8 cellular contexts compared by ENCODE assay signal in the genomic region with DNA sequence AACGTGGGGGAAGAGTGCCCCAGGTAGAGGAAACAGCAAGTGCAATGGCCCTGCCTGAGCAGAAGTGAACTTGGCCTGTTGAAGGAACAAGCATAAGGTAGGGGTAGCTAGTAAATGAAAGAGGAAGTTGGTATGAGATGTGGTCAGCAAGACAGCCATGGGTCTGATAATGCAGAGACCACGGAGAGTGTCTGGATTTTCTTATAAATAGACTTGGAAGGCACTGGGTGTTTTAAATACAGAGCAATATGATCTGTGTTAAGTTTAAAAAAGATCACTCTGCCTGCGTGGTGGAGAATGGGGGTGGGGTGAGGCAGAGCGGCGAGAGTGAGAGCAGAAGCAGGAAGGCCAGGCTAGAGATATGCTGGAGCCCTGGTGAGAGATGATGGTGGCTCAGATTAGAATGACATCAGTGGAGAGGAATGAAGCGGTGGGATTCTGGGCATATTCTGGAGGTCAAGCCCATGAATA. TPM values are rescaled to one million over a fixed set of nuclear protein-coding genes. Genes with fewer than 3 reads are reported as not detected.
DNase-seq lines count a peak whose midpoint lies in the region; ATAC-seq and TF ChIP-seq lines count a peak whose summit lies in the region.

No MANE protein-coding gene starts in this region.

- TF ChIP-seq CTCF in dorsolateral prefrontal cortex (IDR thresholded peaks at IDR 0.05 in 54 of 56, conservative IDR thresholded peaks at IDR 0.05 in 2 of 56; ENCODE audit: low read depth in 1 of 56, partially characterized antibody in 56 of 56), result no peak

- in situ Hi-C loops in GM18951 (cut with MboI; ENCODE audit: low sequenced_read_pairs, unreplicated experiment), result no loop called here

- peak overlapping the region in 39 of 59 donors; percentile 2 to 89 (median 54) for H3K27ac ChIP-seq in dorsolateral prefrontal cortex

- DNase-seq in AML-193 (lab: John Stamatoyannopoulos, UW) (peak; percentile 46 to 50), SIG-M5 treated with dmso at 0.1 percent for 504 hours (lab: John Stamatoyannopoulos, UW; ENCODE audit: unreplicated experiment) (peak; percentile 87), dorsolateral prefrontal cortex (peak in 4 of 10 donors; percentile 55 to 63 (median 58)), non-pigmented ciliary epithelial cell (ENCODE audit: low read depth) (peak; percentile 91), erythroblast (lab: John Stamatoyannopoulos, UW) (no peak), NCI-H526 treated with DMSO at 0.1 percent for 48 hours (lab: John Stamatoyannopoulos, UW) (no peak)

- H3K4me3 ChIP-seq in dorsolateral prefrontal cortex, result peak overlapping the region in 1 of 59 donors; percentile 3

- H3K27me3 ChIP-seq in dorsolateral prefrontal cortex, result peaks cover 0 to 7% (median 0%) of the 10 kb centered on the region in 45 donors

- peak; percentile 78 for ATAC-seq in HG03064 (IDR thresholded peaks at IDR 0.05; ENCODE audit: low read depth, unreplicated experiment)

- TF ChIP-seq POLR2A in GM18951 (IDR thresholded peaks at IDR 0.05; ENCODE audit: extremely low read depth, insufficient read depth, insufficient read length), result peak; percentile 23
- TF ChIP-seq POLR2A in erythroblast (IDR thresholded peaks at IDR 0.05; ENCODE audit: low read length), result no peak

- intact Hi-C loops in dorsolateral prefrontal cortex (cut with DNase I), result no loop called here

RNA-seq across cellular contexts. Expression of gene ADAM19, which starts 4.2 kb away (rescaled TPM):
- total RNA-seq in dorsolateral prefrontal cortex, result 10 to 100 TPM in 82 of 120 experiments, 1 to 10 TPM in 38; 6.7 to 17.9 (median 11.0) TPM

Comparison
In these comparisons a context has a peak if more than half of its experiments do, and no peak if none do; other contexts are left out.
1. DNase-seq: peak in AML-193 (2 of 2), SIG-M5 treated with dmso at 0.1 percent for 504 hours (single experiment) and non-pigmented ciliary epithelial cell (single experiment); none in erythroblast (0 of 2) and NCI-H526 treated with DMSO at 0.1 percent for 48 hours (single experiment).